Comparison of ENCODE assay signal across 20 cellular contexts in genomic region chr13:69769637-69770036, GRCh38.
"Had no signal": no experiment of that assay in that cellular context is flagged by ENCODE, and none has a peak within 500 bp of the region (broad histone marks: within the 10 kb centered on the region; RNA-seq: fewer than 3 reads in every experiment).

No MANE protein-coding gene starts in this region.

- H3K4me3 Mint-ChIP-seq: activated CD4-positive, alpha-beta T cell treated with anti-CD3 and anti-CD28 coated beads for 36 hours; activated CD8-positive, alpha-beta memory T cell treated with anti-CD3 and anti-CD28 coated beads, Interleukin-2, amount 10 ng/mL, durations not matched to agents 7 days and 5 days; activated CD8-positive, alpha-beta T cell treated with anti-CD3 and anti-CD28 coated beads, Interleukin-2, amount 10 ng/mL, durations not matched to agents 7 days and 5 days; activated naive CD4-positive, alpha-beta T cell treated with anti-CD3 and anti-CD28 coated beads, Interleukin-2, amount 50 U/mL, for 24 hours; activated naive CD8-positive, alpha-beta T cell treated with anti-CD3 and anti-CD28 coated beads, Interleukin-2, amount 50 U/mL, for 24 hours; nephron had no signal

- DNase-seq: activated CD4-positive, alpha-beta T cell treated with anti-CD3 and anti-CD28 coated beads for 36 hours; activated CD4-positive, CD25-positive, alpha-beta regulatory T cell; activated CD8-positive, alpha-beta memory T cell treated with anti-CD3 and anti-CD28 coated beads, Interleukin-2, amount 10 ng/mL, durations not matched to agents 7 days and 5 days; activated CD8-positive, alpha-beta T cell treated with anti-CD3 and anti-CD28 coated beads, Interleukin-2, amount 10 ng/mL, durations not matched to agents 7 days and 5 days; activated naive CD8-positive, alpha-beta T cell treated with anti-CD3 and anti-CD28 coated beads, Interleukin-2, amount 50 U/mL, for 24 hours; activated T-cell treated with anti-CD3 and anti-CD28 coated beads, Interleukin-2, amount 50 U/mL, for 48 hours; central memory CD4-positive, alpha-beta T cell; heart right ventricle; left lung; ovary; right lobe of liver; stimulated activated CD4-positive, alpha-beta T cell treated with anti-CD3 and anti-CD28 coated beads, Interleukin-2, amount 100 ng/mL, for 48 hours; stimulated activated naive CD4-positive, alpha-beta T cell treated with Interleukin-2 at 50 U/mL for 16 hours had no signal

- H3K4me1 ChIP-seq: breast epithelium, heart right ventricle, left lung, right lobe of liver, tibial nerve had no signal

- H3K27ac ChIP-seq: breast epithelium, heart right ventricle, left lung, ovary, right lobe of liver, tibial nerve had no signal

- H3K4me1 Mint-ChIP-seq: activated CD4-positive, alpha-beta T cell treated with anti-CD3 and anti-CD28 coated beads for 36 hours; activated CD8-positive, alpha-beta memory T cell treated with anti-CD3 and anti-CD28 coated beads, Interleukin-2, amount 10 ng/mL, durations not matched to agents 7 days and 5 days; activated naive CD4-positive, alpha-beta T cell treated with anti-CD3 and anti-CD28 coated beads, Interleukin-2, amount 50 U/mL, for 24 hours; activated naive CD8-positive, alpha-beta T cell treated with anti-CD3 and anti-CD28 coated beads, Interleukin-2, amount 50 U/mL, for 24 hours; nephron had no signal

- H3K36me3 ChIP-seq: breast epithelium, heart right ventricle, left lung, ovary, right lobe of liver, tibial nerve had no signal

- H3K27me3 ChIP-seq: breast epithelium, heart right ventricle, left lung, ovary, right lobe of liver, tibial nerve had no signal

- H3K27ac Mint-ChIP-seq: activated CD4-positive, alpha-beta T cell treated with anti-CD3 and anti-CD28 coated beads for 36 hours; activated CD8-positive, alpha-beta memory T cell treated with anti-CD3 and anti-CD28 coated beads, Interleukin-2, amount 10 ng/mL, durations not matched to agents 7 days and 5 days; activated CD8-positive, alpha-beta T cell treated with anti-CD3 and anti-CD28 coated beads, Interleukin-2, amount 10 ng/mL, durations not matched to agents 7 days and 5 days; activated naive CD4-positive, alpha-beta T cell treated with anti-CD3 and anti-CD28 coated beads, Interleukin-2, amount 50 U/mL, for 24 hours; activated naive CD8-positive, alpha-beta T cell treated with anti-CD3 and anti-CD28 coated beads, Interleukin-2, amount 50 U/mL, for 24 hours; activated T-helper 2 cell treated with anti-CD3 and anti-CD28 coated beads, Interferon-gamma antibody, Interleukin-2, Interleukin-4, amounts not matched to agents 10 μg/mL and 5 μg/mL and 100 μg/mL, durations not matched to agents 14 hours and 24 hours and 36 hours; nephron; progenitor cell of endocrine pancreas had no signal

- H3K9me3 Mint-ChIP-seq: activated naive CD4-positive, alpha-beta T cell treated with anti-CD3 and anti-CD28 coated beads, Interleukin-2, amount 50 U/mL, for 24 hours had no signal

- H3K9me3 ChIP-seq: ovary had no signal

- H3K27me3 Mint-ChIP-seq: activated CD4-positive, alpha-beta T cell treated with anti-CD3 and anti-CD28 coated beads for 36 hours; activated CD8-positive, alpha-beta memory T cell treated with anti-CD3 and anti-CD28 coated beads, Interleukin-2, amount 10 ng/mL, durations not matched to agents 7 days and 5 days; activated naive CD4-positive, alpha-beta T cell treated with anti-CD3 and anti-CD28 coated beads, Interleukin-2, amount 50 U/mL, for 24 hours; activated naive CD8-positive, alpha-beta T cell treated with anti-CD3 and anti-CD28 coated beads, Interleukin-2, amount 50 U/mL, for 24 hours; progenitor cell of endocrine pancreas had no signal

- ATAC-seq: activated CD4-positive, alpha-beta T cell treated with anti-CD3 and anti-CD28 coated beads for 36 hours; activated CD8-positive, alpha-beta memory T cell treated with anti-CD3 and anti-CD28 coated beads, Interleukin-2, amount 10 ng/mL, durations not matched to agents 7 days and 5 days; activated CD8-positive, alpha-beta T cell treated with anti-CD3 and anti-CD28 coated beads, Interleukin-2, amount 10 ng/mL, durations not matched to agents 7 days and 5 days; activated naive CD8-positive, alpha-beta T cell treated with anti-CD3 and anti-CD28 coated beads, Interleukin-2, amount 50 U/mL, for 24 hours; heart right ventricle; left lung; right lobe of liver had no signal

- H3K36me3 Mint-ChIP-seq: activated CD8-positive, alpha-beta memory T cell treated with anti-CD3 and anti-CD28 coated beads, Interleukin-2, amount 10 ng/mL, durations not matched to agents 7 days and 5 days; activated naive CD4-positive, alpha-beta T cell treated with anti-CD3 and anti-CD28 coated beads, Interleukin-2, amount 50 U/mL, for 24 hours had no signal

- H3K4me3 ChIP-seq: breast epithelium, heart right ventricle, left lung, lung, ovary, right lobe of liver, tibial nerve had no signal
